8 cellular contexts compared by ENCODE assay signal in genomic region chr2:216023055-216023648, GRCh38. TPM values are rescaled to one million over a fixed set of nuclear protein-coding genes. Genes with fewer than 3 reads are reported as not detected.
DNase-seq lines count a peak whose midpoint lies in the region; ATAC-seq and TF ChIP-seq lines count a peak whose summit lies in the region.

No MANE protein-coding gene starts in this region.

- no peaks in the 10 kb centered on the region for H3K36me3 ChIP-seq in right atrium auricular region

- H3K9me3 ChIP-seq in right atrium auricular region = no peaks in the 10 kb centered on the region

- TF ChIP-seq CTCF in right atrium auricular region (IDR thresholded peaks at IDR 0.05) = peak; percentile 40 to 60

- DNase-seq in DMS53 (lab: John Stamatoyannopoulos, UW) (peak; percentile 78), NOMO-1 treated with DMSO at 0.1 percent for 48 hours (lab: John Stamatoyannopoulos, UW; ENCODE audit: unreplicated experiment) (peak; percentile 38), right atrium auricular region (ENCODE audit: low spot score) (no peak), HK-2 (ENCODE audit: unreplicated experiment) (no peak)
- peak; percentile 6 for DNase-seq in activated T-helper 9 cell treated with anti-CD3 and anti-CD28 coated beads, Interleukin-2, amount 50 U/mL, for 16 hours (ENCODE audit: low read depth)
- DNase-seq in stimulated activated CD4-positive, alpha-beta T cell treated with anti-CD3 and anti-CD28 coated beads, Interleukin-1b, Interleukin-23, amount 100 ng/mL, for 48 hours = peak; percentile 37

- ATAC-seq in GM19328 (IDR thresholded peaks at IDR 0.05; ENCODE audit: unreplicated experiment) (peak; percentile 78), HG03196 (IDR thresholded peaks at IDR 0.05; ENCODE audit: unreplicated experiment) (peak; percentile 77)

- no peaks in the 10 kb centered on the region for H3K27me3 ChIP-seq in right atrium auricular region

- H3K4me3 ChIP-seq in right atrium auricular region = no peak overlapping the region

- no peak overlapping the region for H3K27ac ChIP-seq in right atrium auricular region

- H3K4me1 ChIP-seq in right atrium auricular region = no peaks in the 10 kb centered on the region

RNA-seq across cellular contexts. Expression of gene MREG, which starts 9.8 kb away (rescaled TPM):
- total RNA-seq in right atrium auricular region = under 1 TPM; 0.35 to 0.41 TPM

RNA-seq across cellular contexts. Expression of gene PECR, which starts 58.5 kb away (rescaled TPM):
- total RNA-seq in right atrium auricular region = 1 to 10 TPM; 2.0 to 6.0 TPM

RNA-seq across cellular contexts. Expression of gene TMEM169, which starts 58.6 kb away (rescaled TPM):
- total RNA-seq in right atrium auricular region = under 1 TPM; 0.26 to 0.94 TPM

Comparison
In these comparisons a context has a peak if more than half of its experiments do, and no peak if none do; other contexts are left out.
1. DNase-seq: peak in DMS53 (single experiment), NOMO-1 treated with DMSO at 0.1 percent for 48 hours (single experiment), activated T-helper 9 cell treated with anti-CD3 and anti-CD28 coated beads, Interleukin-2, amount 50 U/mL, for 16 hours (single experiment) and stimulated activated CD4-positive, alpha-beta T cell treated with anti-CD3 and anti-CD28 coated beads, Interleukin-1b, Interleukin-23, amount 100 ng/mL, for 48 hours (single experiment); none in right atrium auricular region (single experiment) and HK-2 (single experiment).